2 cellular contexts compared by ENCODE assay signal in the genomic region with DNA sequence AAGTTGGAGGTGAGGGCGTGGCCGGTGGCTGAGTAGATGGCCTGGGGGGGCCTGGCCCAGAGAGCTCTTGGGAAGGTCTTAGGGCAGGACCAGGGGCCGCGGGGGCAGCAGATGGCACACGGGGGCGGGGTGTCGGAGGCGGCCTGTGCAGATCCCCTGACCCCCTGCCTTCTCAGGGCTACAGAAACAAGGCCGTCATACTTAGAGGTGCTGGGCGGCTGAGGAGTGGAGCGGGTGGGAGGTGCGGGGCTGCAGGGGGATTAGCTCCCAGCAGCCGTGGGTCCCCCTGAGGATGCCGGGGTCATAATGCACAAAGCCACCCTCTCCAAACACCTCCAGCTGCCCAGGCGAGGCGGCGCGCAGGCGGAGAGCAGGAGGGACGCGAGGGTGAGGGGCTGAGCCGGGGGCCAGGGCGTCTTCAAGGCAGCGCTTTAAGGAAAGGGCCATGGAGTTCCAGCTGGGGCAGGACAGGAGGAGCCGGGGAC.
TF ChIP-seq lines count a peak whose summit lies in the region.

No MANE protein-coding gene starts in this region.

TF ChIP-seq in A549, 52 proteins besides CTCF, POLR2A, EP300 and RAD21:
- no peak for TF ChIP-seq USF2 (IDR thresholded peaks at IDR 0.05)

TF ChIP-seq in endothelial cell of umbilical vein, 7 proteins besides CTCF, POLR2A, EP300 and RAD21 (continued from another document):
- TF ChIP-seq POLR2AphosphoS5 (IDR thresholded peaks at IDR 0.05; ENCODE audit: insufficient read depth, low read depth, low read length) = no peak
- no peak for TF ChIP-seq EZH2 (IDR thresholded peaks at IDR 0.05; ENCODE audit: borderline replicate concordance, low read depth, low read length, severe bottlenecking)
